15 cellular contexts compared by ENCODE assay signal in the genomic region with DNA sequence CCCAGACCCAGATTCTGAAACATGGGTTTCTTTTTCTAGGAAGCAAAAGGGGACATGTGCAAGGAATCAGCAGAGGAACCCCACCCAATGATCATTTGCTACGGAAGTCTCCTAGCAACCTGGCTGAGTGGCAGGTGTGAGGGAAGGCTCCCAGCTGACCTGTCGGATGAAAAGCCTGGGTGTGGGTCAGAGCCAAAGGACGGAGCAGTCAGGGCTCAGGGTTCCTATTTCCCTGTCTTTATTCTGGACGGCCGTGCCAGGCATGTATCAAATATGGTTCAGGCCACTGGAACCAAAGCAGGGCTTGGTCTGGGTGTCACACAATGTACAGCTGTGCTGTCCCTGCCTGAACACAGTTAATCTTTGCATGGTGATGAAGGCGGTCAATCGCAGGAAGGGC. TPM values are rescaled to one million over a fixed set of nuclear protein-coding genes. Genes with fewer than 3 reads are reported as not detected.
DNase-seq lines count a peak whose midpoint lies in the region; ATAC-seq, FAIRE-seq and TF ChIP-seq lines count a peak whose summit lies in the region.
"Had no signal": no experiment of that assay in that cellular context is flagged by ENCODE, and none has a peak within 500 bp of the region (broad histone marks: within the 10 kb centered on the region; RNA-seq: fewer than 3 reads in every experiment).

No MANE protein-coding gene starts in this region.

- TF ChIP-seq CTCF in right atrium auricular region (IDR thresholded peaks at IDR 0.05) (no peak), progenitor cell of endocrine pancreas (IDR thresholded peaks at IDR 0.05; ENCODE audit: unreplicated experiment) (no peak)

- H3K27me3 ChIP-seq in right atrium auricular region: no peaks in the 10 kb centered on the region

- H3K9me3 Mint-ChIP-seq in activated CD8-positive, alpha-beta T cell treated with anti-CD3 and anti-CD28 coated beads, Interleukin-2, amount 10 ng/mL, durations not matched to agents 7 days and 5 days (ENCODE audit: insufficient read depth): no peaks in the 10 kb centered on the region
- no peaks in the 10 kb centered on the region for H3K9me3 Mint-ChIP-seq in progenitor cell of endocrine pancreas (ENCODE audit: low read depth)
- H3K9me3 Mint-ChIP-seq: stimulated activated naive CD8-positive, alpha-beta T cell treated with anti-CD3 and anti-CD28 coated beads, Interleukin-15, amount 100 ng/mL, for 72 hours had no signal

- H3K36me3 ChIP-seq in right atrium auricular region: no peaks in the 10 kb centered on the region

- peaks cover 0 to 61% of the 10 kb centered on the region in 2 donors for H3K4me1 ChIP-seq in right atrium auricular region

- peak; percentile 40 for FAIRE-seq in GM12892 (lab: Jason Lieb, UNC)
- FAIRE-seq: GM18507 had no signal

- no peak overlapping the region for H3K4me3 Mint-ChIP-seq in activated CD8-positive, alpha-beta T cell treated with anti-CD3 and anti-CD28 coated beads, Interleukin-2, amount 10 ng/mL, durations not matched to agents 7 days and 5 days
- no peak overlapping the region for H3K4me3 Mint-ChIP-seq in progenitor cell of endocrine pancreas (ENCODE audit: low read depth)
- H3K4me3 Mint-ChIP-seq: stimulated activated naive CD8-positive, alpha-beta T cell treated with anti-CD3 and anti-CD28 coated beads, Interleukin-15, amount 100 ng/mL, for 72 hours had no signal

- no peak for ATAC-seq in activated CD8-positive, alpha-beta T cell treated with anti-CD3 and anti-CD28 coated beads, Interleukin-2, amount 10 ng/mL, durations not matched to agents 7 days and 5 days
- ATAC-seq: stimulated activated naive CD8-positive, alpha-beta T cell treated with anti-CD3 and anti-CD28 coated beads, Interleukin-15, amount 100 ng/mL, for 72 hours had no signal

- CTCF ChIA-PET in activated CD8-positive, alpha-beta T cell treated with anti-CD3 and anti-CD28 coated beads, Interleukin-2, amount 10 ng/mL, durations not matched to agents 7 days and 5 days (lab: Charles Lee): no interaction called here

- POLR2A ChIA-PET in activated CD8-positive, alpha-beta T cell treated with anti-CD3 and anti-CD28 coated beads, Interleukin-2, amount 10 ng/mL, durations not matched to agents 7 days and 5 days (lab: Charles Lee): no interaction called here

- H3K27ac Mint-ChIP-seq in activated CD8-positive, alpha-beta T cell treated with anti-CD3 and anti-CD28 coated beads, Interleukin-2, amount 10 ng/mL, durations not matched to agents 7 days and 5 days: peak overlapping the region; percentile 18
- peak overlapping the region; percentile 20 for H3K27ac Mint-ChIP-seq in progenitor cell of endocrine pancreas

- no peak for TF ChIP-seq POLR2A in GM12892 (IDR thresholded peaks at IDR 0.05; ENCODE audit: low read depth, low read length)

- no peak for DNase-seq in GM12892 (ENCODE audit: insufficient read length)
- DNase-seq in activated CD8-positive, alpha-beta T cell treated with anti-CD3 and anti-CD28 coated beads, Interleukin-2, amount 10 ng/mL, durations not matched to agents 7 days and 5 days: no peak
- no peak for DNase-seq in right atrium auricular region (ENCODE audit: low spot score)
- no peak for DNase-seq in progenitor cell of endocrine pancreas (ENCODE audit: low spot score, unreplicated experiment)
- DNase-seq in T1000 (lab: John Stamatoyannopoulos, UW): no peak
- no peak for DNase-seq in NCI-H187 treated with DMSO at 0.1 percent for 48 hours (lab: John Stamatoyannopoulos, UW)
- DNase-seq in ureter (ENCODE audit: low spot score): no peak
- DNase-seq: activated CD8-positive, alpha-beta memory T cell treated with anti-CD3 and anti-CD28 coated beads, Interleukin-2, amount 50 U/mL, for 4 hours; GOT3; NCI-H2029 treated with DMSO at 0.1 percent for 48 hours; stimulated activated naive CD8-positive, alpha-beta T cell treated with anti-CD3 and anti-CD28 coated beads, Interleukin-15, amount 100 ng/mL, for 72 hours had no signal

- H3K4me1 Mint-ChIP-seq in activated CD8-positive, alpha-beta T cell treated with anti-CD3 and anti-CD28 coated beads, Interleukin-2, amount 10 ng/mL, durations not matched to agents 7 days and 5 days (ENCODE audit: low read depth): peaks cover 80% of the 10 kb centered on the region
- peaks cover 7% of the 10 kb centered on the region for H3K4me1 Mint-ChIP-seq in progenitor cell of endocrine pancreas (ENCODE audit: low read depth)

- no peaks in the 10 kb centered on the region for H3K9me3 ChIP-seq in right atrium auricular region

- H3K27ac ChIP-seq in right atrium auricular region: peak overlapping the region; percentile 33 to 37
- H3K27ac ChIP-seq: coronary artery had no signal

- peaks cover 71% of the 10 kb centered on the region for H3K36me3 Mint-ChIP-seq in activated CD8-positive, alpha-beta T cell treated with anti-CD3 and anti-CD28 coated beads, Interleukin-2, amount 10 ng/mL, durations not matched to agents 7 days and 5 days (ENCODE audit: low read depth)
- H3K36me3 Mint-ChIP-seq in progenitor cell of endocrine pancreas (ENCODE audit: insufficient read depth): no peaks in the 10 kb centered on the region

- H3K27me3 Mint-ChIP-seq in activated CD8-positive, alpha-beta T cell treated with anti-CD3 and anti-CD28 coated beads, Interleukin-2, amount 10 ng/mL, durations not matched to agents 7 days and 5 days (ENCODE audit: low read depth): no peaks in the 10 kb centered on the region
- no peaks in the 10 kb centered on the region for H3K27me3 Mint-ChIP-seq in progenitor cell of endocrine pancreas
- H3K27me3 Mint-ChIP-seq: stimulated activated naive CD8-positive, alpha-beta T cell treated with anti-CD3 and anti-CD28 coated beads, Interleukin-15, amount 100 ng/mL, for 72 hours had no signal

- no peak overlapping the region for H3K4me3 ChIP-seq in right atrium auricular region
- H3K4me3 ChIP-seq: coronary artery had no signal

RNA-seq across cellular contexts. Expression of gene STK10, which starts 20.1 kb away (rescaled TPM):
- polyA plus RNA-seq in GM12892 (2012; ENCODE audit: missing spikeins): 30.6 TPM
- total RNA-seq in activated CD8-positive, alpha-beta T cell treated with anti-CD3 and anti-CD28 coated beads, Interleukin-2, amount 10 ng/mL, durations not matched to agents 7 days and 5 days: 100 to 1,000 TPM; 294 to 299 TPM
- 10 to 100 TPM in 1 of 2 donors, 1 to 10 TPM in 1; 6.9 to 10.8 TPM for total RNA-seq in right atrium auricular region
- total RNA-seq in progenitor cell of endocrine pancreas: 18.1 and 18.3 TPM in 2 replicates
- 41.9 TPM for total RNA-seq in ureter

RNA-seq across cellular contexts. Expression of gene EFCAB9, which starts 26.1 kb away (rescaled TPM):
- polyA plus RNA-seq in GM12892 (2012; ENCODE audit: missing spikeins): not detected
- not detected for total RNA-seq in activated CD8-positive, alpha-beta T cell treated with anti-CD3 and anti-CD28 coated beads, Interleukin-2, amount 10 ng/mL, durations not matched to agents 7 days and 5 days
- not detected for total RNA-seq in right atrium auricular region
- not detected in 2 replicates for total RNA-seq in progenitor cell of endocrine pancreas
- not detected for total RNA-seq in ureter
- total RNA-seq: LHCN-M2 had no signal
- polyA plus RNA-seq: esophagus had no signal
